ENCODE assay signal across 32 cellular contexts in the genomic region with DNA sequence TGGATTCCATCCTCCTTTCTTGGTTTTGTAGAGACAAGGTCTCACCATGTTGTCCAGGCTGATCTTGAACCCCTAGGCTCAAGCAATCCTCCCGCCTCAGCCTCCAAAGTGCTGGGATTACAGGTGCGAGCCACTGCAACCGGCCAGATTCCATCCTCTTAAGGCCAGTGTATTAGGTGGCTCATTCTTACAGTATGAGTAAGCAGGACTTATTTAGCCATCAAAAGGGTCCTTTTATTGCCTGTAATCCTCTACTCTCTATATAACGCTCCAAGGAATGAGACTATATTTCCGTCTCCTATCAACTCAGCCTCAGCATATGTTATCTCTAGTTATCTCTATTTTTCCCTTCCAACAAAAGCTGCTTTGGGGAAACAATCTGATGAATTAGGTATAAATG. TPM values are rescaled to one million over a fixed set of nuclear protein-coding genes. Genes with fewer than 3 reads are reported as not detected.
DNase-seq lines count a peak whose midpoint lies in the region; ATAC-seq and TF ChIP-seq lines count a peak whose summit lies in the region.
"Had no signal": no experiment of that assay in that cellular context is flagged by ENCODE, and none has a peak within 500 bp of the region (broad histone marks: within the 10 kb centered on the region; RNA-seq: fewer than 3 reads in every experiment).

No MANE protein-coding gene starts in this region.

- H3K36me3 ChIP-seq in CD4-positive, CD25-positive, alpha-beta regulatory T cell (ENCODE audit: control insufficient read depth, insufficient read depth, low read length): no peaks in the 10 kb centered on the region
- H3K36me3 ChIP-seq: cardiac muscle cell, prostate gland, sigmoid colon, tibial nerve had no signal

- no peaks in the 10 kb centered on the region for H3K36me3 Mint-ChIP-seq in CD4-positive, CD25-positive, alpha-beta regulatory T cell
- H3K36me3 Mint-ChIP-seq: activated naive CD8-positive, alpha-beta T cell treated with anti-CD3 and anti-CD28 coated beads, Interleukin-2, amount 10 ng/mL, durations not matched to agents 7 days and 5 days had no signal

- DNase-seq in CD4-positive, CD25-positive, alpha-beta regulatory T cell: no peak
- DNase-seq in M059J (ENCODE audit: low read depth) (peak; percentile 36), dorsolateral prefrontal cortex (no peak), renal cortical epithelial cell (ENCODE audit: low read depth) (peak; percentile 56), NCI-H774 (lab: John Stamatoyannopoulos, UW) (no peak), DMS114 treated with DMSO at 0.1 percent for 48 hours (lab: John Stamatoyannopoulos, UW; ENCODE audit: unreplicated experiment) (no peak), SKM-1 treated with dmso at 0.1 percent for 144 hours (lab: John Stamatoyannopoulos, UW; ENCODE audit: unreplicated experiment) (no peak)
- DNase-seq in central memory CD4-positive, alpha-beta T cell: no peak
- DNase-seq: activated CD4-positive, alpha-beta T cell treated with anti-CD3 and anti-CD28 coated beads for 48 hours; activated naive CD8-positive, alpha-beta T cell treated with anti-CD3 and anti-CD28 coated beads, Interleukin-2, amount 10 ng/mL, durations not matched to agents 7 days and 5 days; aorta; CD8-positive, alpha-beta T cell; cortex of kidney; DMS153; endodermal cell; glutamatergic neuron; H7; Kasumi-1; left ventricle myocardium superior; NCI-H146; NCI-H226; NCI-H526 treated with DMSO at 0.1 percent for 48 hours; nucleus accumbens; SIG-M5; sigmoid colon; stimulated activated CD4-positive, alpha-beta T cell treated with anti-CD3 and anti-CD28 coated beads, Interleukin-4, amount 100 ng/mL, for 24 hours; T1000 had no signal

- no peak for ATAC-seq in CD4-positive, CD25-positive, alpha-beta regulatory T cell (ENCODE audit: low read depth in 2 of 2)
- ATAC-seq: CD8-positive, alpha-beta T cell; GM12878; left ventricle myocardium superior had no signal

- H3K27ac ChIP-seq in CD4-positive, CD25-positive, alpha-beta regulatory T cell (ENCODE audit: insufficient read depth, low read length, poor library complexity, severe bottlenecking): no peak overlapping the region
- H3K27ac ChIP-seq in dorsolateral prefrontal cortex: peak overlapping the region in 33 of 59 donors; percentile 5 to 100 (median 98)
- H3K27ac ChIP-seq: prostate gland, VCaP had no signal

- peaks cover 0 to 2% (median 0%) of the 10 kb centered on the region in 7 donors for H3K9me3 Mint-ChIP-seq in CD4-positive, CD25-positive, alpha-beta regulatory T cell
- H3K9me3 Mint-ChIP-seq: activated naive CD8-positive, alpha-beta T cell treated with anti-CD3 and anti-CD28 coated beads, Interleukin-2, amount 10 ng/mL, durations not matched to agents 7 days and 5 days; CD8-positive, alpha-beta T cell; endodermal cell had no signal

- no peaks in the 10 kb centered on the region for H3K9me3 ChIP-seq in CD4-positive, CD25-positive, alpha-beta regulatory T cell (ENCODE audit: control insufficient read depth in 2 of 2, low read length in 2 of 2)
- H3K9me3 ChIP-seq: prostate gland, sigmoid colon, tibial nerve had no signal

- H3K27me3 ChIP-seq in CD4-positive, CD25-positive, alpha-beta regulatory T cell (ENCODE audit: control insufficient read depth, insufficient read depth, low read length): no peaks in the 10 kb centered on the region
- no peaks in the 10 kb centered on the region for H3K27me3 ChIP-seq in dorsolateral prefrontal cortex
- H3K27me3 ChIP-seq: cardiac muscle cell, sigmoid colon, tibial nerve had no signal

- H3K27me3 Mint-ChIP-seq in CD4-positive, CD25-positive, alpha-beta regulatory T cell: no peaks in the 10 kb centered on the region

- no peak for TF ChIP-seq CTCF in dorsolateral prefrontal cortex (IDR thresholded peaks at IDR 0.05 in 54 of 56, conservative IDR thresholded peaks at IDR 0.05 in 2 of 56; ENCODE audit: low read depth in 1 of 56, partially characterized antibody in 56 of 56)

- H3K27ac Mint-ChIP-seq in CD4-positive, CD25-positive, alpha-beta regulatory T cell: peak overlapping the region in 2 of 3 donors; percentile 60 to 90
- H3K27ac Mint-ChIP-seq: activated naive CD8-positive, alpha-beta T cell treated with anti-CD3 and anti-CD28 coated beads, Interleukin-2, amount 10 ng/mL, durations not matched to agents 7 days and 5 days; endodermal cell had no signal

- no peak overlapping the region for H3K4me3 ChIP-seq in CD4-positive, CD25-positive, alpha-beta regulatory T cell (ENCODE audit: low read depth, low read length)
- no peak overlapping the region for H3K4me3 ChIP-seq in dorsolateral prefrontal cortex
- H3K4me3 ChIP-seq: GM12878, prostate gland, sigmoid colon, tibial nerve had no signal

- H3K4me1 Mint-ChIP-seq in CD4-positive, CD25-positive, alpha-beta regulatory T cell: peaks cover 10 to 22% (median 15%) of the 10 kb centered on the region in 4 donors

- peaks cover 20% of the 10 kb centered on the region for H3K4me1 ChIP-seq in CD4-positive, CD25-positive, alpha-beta regulatory T cell (ENCODE audit: control insufficient read depth, insufficient read depth, low read length, poor library complexity, severe bottlenecking)
- H3K4me1 ChIP-seq: prostate gland had no signal

- peak overlapping the region in 2 of 4 donors; percentile 7 to 20 for H3K4me3 Mint-ChIP-seq in CD4-positive, CD25-positive, alpha-beta regulatory T cell
- H3K4me3 Mint-ChIP-seq: activated naive CD8-positive, alpha-beta T cell treated with anti-CD3 and anti-CD28 coated beads, Interleukin-2, amount 10 ng/mL, durations not matched to agents 7 days and 5 days; endodermal cell had no signal

- intact Hi-C loops in dorsolateral prefrontal cortex (cut with DNase I): loop anchor here (10.0 kb wide), 4 partner anchors 129 to 1159 kb away; partner anchors contain the start of genes CWC27 (in 1 of the 2), SHLD3 (in 1 of the 2), SREK1IP1 (in 1 of the 2) and TRAPPC13 (in 1 of the 2)

RNA-seq across cellular contexts. Expression of gene ERBIN, which starts 3.0 kb away (rescaled TPM):
- total RNA-seq in CD4-positive, CD25-positive, alpha-beta regulatory T cell: 114 TPM
- polyA plus RNA-seq in CD4-positive, CD25-positive, alpha-beta regulatory T cell: 10 to 100 TPM; 21.5 to 58.2 (median 38.8) TPM
- 76.9 and 98.6 TPM in 2 replicates for total RNA-seq in M059J (2014; rRNA removed; shearing (Covaris generic))
- total RNA-seq in dorsolateral prefrontal cortex (100 to 1,000 TPM in 108 of 120 experiments, 10 to 100 TPM in 12; 66.2 to 345 (median 150) TPM), renal cortical epithelial cell (104 and 108 TPM in 2 replicates)

Comparison
In these comparisons a context has a peak if more than half of its experiments do, and no peak if none do; other contexts are left out.
1. DNase-seq: peak in M059J (single experiment) and renal cortical epithelial cell (single experiment); none in CD4-positive, CD25-positive, alpha-beta regulatory T cell (0 of 3), dorsolateral prefrontal cortex (0 of 10), NCI-H774 (single experiment), DMS114 treated with DMSO at 0.1 percent for 48 hours (single experiment), central memory CD4-positive, alpha-beta T cell (single experiment) and SKM-1 treated with dmso at 0.1 percent for 144 hours (single experiment).